Comparison of ENCODE assay signal across 8 cellular contexts in genomic region chr4:38673109-38673978, GRCh38. TPM values are rescaled to one million over a fixed set of nuclear protein-coding genes. Genes with fewer than 3 reads are reported as not detected.
DNase-seq lines count a peak whose midpoint lies in the region; ATAC-seq, FAIRE-seq and TF ChIP-seq lines count a peak whose summit lies in the region.

No MANE protein-coding gene starts in this region.

- peaks cover 6 to 96% of the 10 kb centered on the region in 2 experiments; a peak in 3 of 4 replicates for H3K79me2 ChIP-seq in H1 (ENCODE audit: control insufficient read depth in 1 of 2, insufficient read depth in 2 of 2, low read length in 2 of 2)

- no peak overlapping the region for H3K23ac ChIP-seq in H1 (ENCODE audit: insufficient read length)

- TF ChIP-seq CTCF in H1 (IDR thresholded peaks at IDR 0.05; ENCODE audit: control extremely low read depth in 1 of 3, insufficient read depth in 1 of 3, low read depth in 1 of 3, low read length in 3 of 3) (no peak), natural killer cell (IDR thresholded peaks at IDR 0.05) (no peak)

- TF ChIP-seq EP300 in H1 (IDR thresholded peaks at IDR 0.05; ENCODE audit: borderline replicate concordance in 1 of 2, low read depth in 2 of 2, low read length in 2 of 2): no peak

- no peak overlapping the region for H3K14ac ChIP-seq in H1 (ENCODE audit: insufficient read length)

- no peak overlapping the region for H2BK20ac ChIP-seq in H1 (ENCODE audit: low read length)

- H3K27ac Mint-ChIP-seq in natural killer cell: peak overlapping the region; percentile 90 to 99

- no peak overlapping the region for H3K4me3 ChIP-seq in H1 (ENCODE audit: extremely low read depth in 1 of 4, insufficient read depth in 2 of 4, low read depth in 3 of 4, low read length in 4 of 4)

- H3K9ac ChIP-seq in H1 (replicated peaks in 1 of 4; ENCODE audit: extremely low read depth in 1 of 4, low read depth in 3 of 4, low read length in 3 of 4): no peak overlapping the region

- H2BK5ac ChIP-seq in H1 (ENCODE audit: low read depth, low read length): no peak overlapping the region; the same call in 1 of the 2 replicates

- DNase-seq in GM12891 (ENCODE audit: insufficient read length, low spot score) (no peak), NCI-H748 (lab: John Stamatoyannopoulos, UW; ENCODE audit: unreplicated experiment) (peak; percentile 74), H1 (ENCODE audit: low read depth in 1 of 2, low spot score in 2 of 2) (no peak), natural killer cell (no peak), RPMI8226 (no peak)
- no peak for DNase-seq in stimulated activated CD4-positive, alpha-beta T cell treated with anti-CD3 and anti-CD28 coated beads, Interleukin-2, amount 100 ng/mL, for 24 hours

- no peak overlapping the region; the same call in 1 of the 2 replicates for H2AK5ac ChIP-seq in H1 (ENCODE audit: low read depth, low read length)

- peaks cover 81 to 83% of the 10 kb centered on the region in 2 donors for H3K4me1 Mint-ChIP-seq in natural killer cell

- H4K20me1 ChIP-seq in H1 (replicated peaks in 1 of 2; ENCODE audit: control insufficient read depth in 1 of 2, insufficient read depth in 2 of 2, low read length in 2 of 2): peaks cover 2 to 12% of the 10 kb centered on the region in 2 experiments

- intact Hi-C loops in natural killer cell (cut with micrococcal nuclease): loop anchor here (10.0 kb wide), 1 partner anchor 149 kb away; no protein-coding TSS in a partner anchor

- H3K23me2 ChIP-seq in H1 (ENCODE audit: low read depth, low read length): no peaks in the 10 kb centered on the region

- 63% methylated on average over 7 of the region's 7 CpGs; no CpG with 5 or more reads in 1 of the 2 experiments for WGBS in H1 (ENCODE audit: extremely low coverage in 1 of 2, insufficient coverage in 1 of 2, insufficient read length in 1 of 2, insufficient replicate concordance in 2 of 2, low coverage in 1 of 2, low lambda C conversion rate in 2 of 2, missing lambda C conversion rate in 1 of 2), 2 experiments

- H3K4ac ChIP-seq in H1 (replicated peaks; ENCODE audit: insufficient read length, low read depth, low read length): no peak overlapping the region

- no peak overlapping the region for H4K91ac ChIP-seq in H1 (replicated peaks; ENCODE audit: insufficient read length, low read length)

- peaks cover 22 to 47% (median 29%) of the 10 kb centered on the region in 4 experiments for H3K4me1 ChIP-seq in H1 (replicated peaks in 1 of 4; ENCODE audit: control insufficient read depth in 3 of 4, insufficient read depth in 4 of 4, low read length in 3 of 4)

- no peak overlapping the region for H2BK15ac ChIP-seq in H1 (ENCODE audit: low read length)

- H3K4me3 Mint-ChIP-seq in natural killer cell: peak overlapping the region; percentile 89

- POLR2A ChIA-PET in H1 (lab: Charles Lee; ENCODE audit: partially characterized antibody): interaction anchor here (0.9 to 1.7 kb wide), 3 partner anchors 10 to 184 kb away, joined by 3 to 7 read pairs (median 4); no protein-coding TSS in a partner anchor

- H4K5ac ChIP-seq in H1 (ENCODE audit: insufficient read length, low read depth, low read length): no peak overlapping the region

- no peak overlapping the region for H3K56ac ChIP-seq in H1 (replicated peaks; ENCODE audit: insufficient read length, low read depth, low read length)

- no peaks in the 10 kb centered on the region for H3K9me3 ChIP-seq in H1 (ENCODE audit: insufficient read depth in 2 of 2, low read depth in 1 of 2, low read length in 1 of 2)

- no peak for TF ChIP-seq POLR2A in GM12891 (IDR thresholded peaks at IDR 0.05; ENCODE audit: low read depth, low read length)
- no peak; a peak in 1 of 3 replicates for TF ChIP-seq POLR2A in H1 (IDR thresholded peaks at IDR 0.05; ENCODE audit: control extremely low read depth in 1 of 2, low read depth in 2 of 2, low read length in 2 of 2)

- H3K18ac ChIP-seq in H1 (ENCODE audit: extremely low read depth, low read length): peak overlapping the region; percentile 28; the same call in 1 of the 2 replicates

- H3K27me3 ChIP-seq in H1 (replicated peaks in 1 of 4; ENCODE audit: control insufficient read depth in 3 of 4, extremely low read depth in 1 of 4, insufficient read depth in 3 of 4, low read length in 3 of 4): no peaks in the 10 kb centered on the region

- FAIRE-seq in GM12891 (lab: Jason Lieb, UNC) (peak; percentile 65), H1 (lab: Jason Lieb, UNC) (no peak)

- peak overlapping the region; percentile 9 to 50; a peak in 3 of 4 replicates for H3K4me2 ChIP-seq in H1 (ENCODE audit: insufficient read depth in 1 of 2, low read depth in 2 of 2, low read length in 2 of 2)

- peaks cover 10% of the 10 kb centered on the region for H3K79me1 ChIP-seq in H1 (ENCODE audit: low read depth, low read length)

- H3K9me3 Mint-ChIP-seq in natural killer cell: no peaks in the 10 kb centered on the region

- no peak for ATAC-seq in natural killer cell
- ATAC-seq in HG03442 (IDR thresholded peaks at IDR 0.05; ENCODE audit: unreplicated experiment): no peak
- ATAC-seq in GM21360 (IDR thresholded peaks at IDR 0.05; ENCODE audit: unreplicated experiment): no peak

- H2BK12ac ChIP-seq in H1 (ENCODE audit: low read depth, low read length): 0 out of 2 replicates have a peak overlapping the region, but pooled peaks have one; percentile 82

- CTCF ChIA-PET in H1 (lab: Charles Lee; ENCODE audit: partially characterized antibody): interaction anchor here (1.0 to 4.2 kb wide), 8 partner anchors 33 to 493 kb away, joined by 3 to 36 read pairs (median 7); no protein-coding TSS in a partner anchor

- H2AFZ ChIP-seq in H1 (ENCODE audit: low read length): no peak overlapping the region

- TF ChIP-seq RAD21 in H1 (IDR thresholded peaks at IDR 0.05 in 1 of 2, conservative IDR thresholded peaks at IDR 0.05 in 1 of 2; ENCODE audit: low read depth in 2 of 2, low read length in 2 of 2): no peak

- H3K27me3 Mint-ChIP-seq in natural killer cell (ENCODE audit: low read depth in 2 of 2): no peaks in the 10 kb centered on the region

- no peak overlapping the region for H2BK120ac ChIP-seq in H1 (replicated peaks; ENCODE audit: low read depth, low read length)

- H3K36me3 ChIP-seq in H1 (ENCODE audit: control insufficient read depth in 2 of 4, insufficient read depth in 4 of 4, low read length in 3 of 4): no peaks in the 10 kb centered on the region; a peak in 2 of 8 replicates

- 0 out of 2 replicates have a peak overlapping the region, but pooled peaks have one; percentile 19 for H3K27ac ChIP-seq in H1 (ENCODE audit: low read depth, low read length)

- H4K8ac ChIP-seq in H1 (ENCODE audit: extremely low read depth, insufficient read depth, low read length): no peak overlapping the region; the same call in 1 of the 2 replicates

- H3K36me3 Mint-ChIP-seq in natural killer cell: no peaks in the 10 kb centered on the region

TF ChIP-seq in GM12891, 5 proteins besides CTCF, POLR2A, EP300 and RAD21:
- TF ChIP-seq TAF1 (IDR thresholded peaks at IDR 0.05; ENCODE audit: low read depth, low read length): no peak
- TF ChIP-seq SPI1 (IDR thresholded peaks at IDR 0.05; ENCODE audit: low read depth, low read length): no peak
- no peak for TF ChIP-seq PAX5 (IDR thresholded peaks at IDR 0.05; ENCODE audit: insufficient read depth, low read length, severe bottlenecking)
- TF ChIP-seq POLR2AphosphoS5 (IDR thresholded peaks at IDR 0.05; ENCODE audit: low read depth, low read length): no peak
- no peak for TF ChIP-seq POU2F2 (IDR thresholded peaks at IDR 0.05; ENCODE audit: low read depth, low read length)
TF ChIP-seq in GM12891: peak in this region for 0.

TF ChIP-seq in H1, 55 proteins besides CTCF, POLR2A, EP300 and RAD21:
- TF ChIP-seq CBX5 (IDR thresholded peaks at IDR 0.05; ENCODE audit: low read depth, low read length) (no peak), SP1 (IDR thresholded peaks at IDR 0.05; ENCODE audit: low read depth, low read length) (no peak), CBX8 (IDR thresholded peaks at IDR 0.05; ENCODE audit: borderline replicate concordance, low read depth, low read length) (no peak), TCF12 (IDR thresholded peaks at IDR 0.05; ENCODE audit: low read depth, low read length) (peak; percentile 87), CEBPB (IDR thresholded peaks at IDR 0.05; ENCODE audit: low read depth, low read length) (0 out of 2 replicates have a peak, but pooled peaks have one; percentile 19), TEAD4 (IDR thresholded peaks at IDR 0.05; ENCODE audit: low read depth, low read length) (no peak), NANOG (IDR thresholded peaks at IDR 0.05; ENCODE audit: insufficient read depth, low read depth, low read length, poor library complexity, severe bottlenecking) (no peak), GABPA (IDR thresholded peaks at IDR 0.05; ENCODE audit: borderline replicate concordance, insufficient read depth, low read length) (no peak), CREB1 (IDR thresholded peaks at IDR 0.05) (no peak)

RNA-seq across cellular contexts. Expression of gene KLF3, which starts 9.3 kb away (rescaled TPM):
- 14.5 TPM for polyA plus RNA-seq in GM12891 (2012; ENCODE audit: low read depth, missing spikeins)
- 13.4 and 14.9 TPM in 2 replicates for total RNA-seq in H1 (2021; fragmentation: NEBNext Ultra II Directional; extraction: Animal tissue kit (Norgen Biotek cat#: 25700))
- 7.1 and 8.0 TPM in 2 replicates for polyA plus RNA-seq in H1 (2011; rRNA removed)
- 5.2 TPM for polyA plus RNA-seq in H1 (2011; cell fraction: cytosol; rRNA removed)
- polyA plus RNA-seq in H1 (2011; cell fraction: nucleus; rRNA removed): 9.5 TPM
- 6.2 to 8.7 TPM (median 6.8 TPM) in 4 replicates for polyA plus RNA-seq in H1 (2012, experiment 1 of 2)
- polyA plus RNA-seq in H1 (2012, experiment 2 of 2): 2.2 TPM
- polyA plus RNA-seq in H1 (2013, experiment 1 of 2): 7.3 TPM
- 7.4 TPM for polyA plus RNA-seq in H1 (2013, experiment 2 of 2)
- polyA minus RNA-seq in H1 (2011; rRNA and poly(A)+ RNA removed): 15.0 and 19.5 TPM in 2 replicates
- polyA minus RNA-seq in H1 (2011; cell fraction: cytosol; rRNA and poly(A)+ RNA removed): 7.0 TPM
- 41.1 TPM for polyA minus RNA-seq in H1 (2011; cell fraction: nucleus; rRNA and poly(A)+ RNA removed)
- total RNA-seq in natural killer cell: 100 to 1,000 TPM; 109 to 114 (median 112) TPM
